16 cellular contexts compared by ENCODE assay signal in genomic region chr14:104698688-104699425, GRCh38. TPM values are rescaled to one million over a fixed set of nuclear protein-coding genes. Genes with fewer than 3 reads are reported as not detected.
DNase-seq lines count a peak whose midpoint lies in the region; ATAC-seq and TF ChIP-seq lines count a peak whose summit lies in the region.
"Had no signal": no experiment of that assay in that cellular context is flagged by ENCODE, and none has a peak within 500 bp of the region (broad histone marks: within the 10 kb centered on the region; RNA-seq: fewer than 3 reads in every experiment).

No MANE protein-coding gene starts in this region.

- TF ChIP-seq CTCF in left ventricle myocardium inferior (IDR thresholded peaks at IDR 0.05; ENCODE audit: borderline replicate concordance) (no peak), vagina (IDR thresholded peaks at IDR 0.05) (no peak)

- H3K36me3 Mint-ChIP-seq in activated CD4-positive, alpha-beta T cell treated with anti-CD3 and anti-CD28 coated beads, Interleukin-2, amount 10 ng/mL, durations not matched to agents 7 days and 5 days (ENCODE audit: low read depth): peaks cover 14% of the 10 kb centered on the region
- H3K36me3 Mint-ChIP-seq in activated CD4-positive, alpha-beta T cell treated with anti-CD3 and anti-CD28 coated beads for 36 hours (ENCODE audit: low read depth): peaks cover 9% of the 10 kb centered on the region

- H3K27ac ChIP-seq in left ventricle myocardium inferior (replicated peaks) (peak overlapping the region; percentile 88), vagina (peak overlapping the region; percentile 62)
- H3K27ac ChIP-seq: hepatocyte, left lung, parathyroid adenoma, PC-9 had no signal

- intact Hi-C loops in activated CD4-positive, alpha-beta T cell treated with anti-CD3 and anti-CD28 coated beads for 36 hours (cut with DNase I, micrococcal nuclease): no loop called here
- intact Hi-C loops in left ventricle myocardium inferior (cut with micrococcal nuclease): loop anchor here (5.0 kb wide), 1 partner anchor 42 kb away; no protein-coding TSS in a partner anchor
- intact Hi-C loops in vagina (cut with DNase I): no loop called here

- H3K4me3 ChIP-seq in left ventricle myocardium inferior (peak overlapping the region; percentile 59), vagina (peak overlapping the region; percentile 20 to 34)
- H3K4me3 ChIP-seq: hepatocyte, left lung, PC-9 had no signal

- no peaks in the 10 kb centered on the region for H3K27me3 ChIP-seq in left ventricle myocardium inferior (ENCODE audit: low read depth)
- no peaks in the 10 kb centered on the region for H3K27me3 ChIP-seq in vagina
- H3K27me3 ChIP-seq: hepatocyte, left lung had no signal

- TF ChIP-seq POLR2A in vagina (IDR thresholded peaks at IDR 0.05): no peak

- H3K27ac Mint-ChIP-seq in activated CD4-positive, alpha-beta T cell treated with anti-CD3 and anti-CD28 coated beads, Interleukin-2, amount 10 ng/mL, durations not matched to agents 7 days and 5 days: peak overlapping the region; percentile 25
- H3K27ac Mint-ChIP-seq in activated CD4-positive, alpha-beta T cell treated with anti-CD3 and anti-CD28 coated beads for 36 hours: no peak overlapping the region
- H3K27ac Mint-ChIP-seq: T-helper 1 cell treated with Interleukin-12 subunit alpha and Interleukin-12 subunit beta and Interleukin-4 antibody, amounts not matched to agents 30 μg/mL and 1 μg/mL, for 36 hours had no signal

- no peaks in the 10 kb centered on the region for H3K9me3 ChIP-seq in left ventricle myocardium inferior (replicated peaks)
- H3K9me3 ChIP-seq in vagina: no peaks in the 10 kb centered on the region
- H3K9me3 ChIP-seq: left lung had no signal

- peaks cover 32% of the 10 kb centered on the region for H3K36me3 ChIP-seq in left ventricle myocardium inferior
- peaks cover 0 to 16% of the 10 kb centered on the region in 2 donors for H3K36me3 ChIP-seq in vagina

- no peaks in the 10 kb centered on the region for H3K27me3 Mint-ChIP-seq in activated CD4-positive, alpha-beta T cell treated with anti-CD3 and anti-CD28 coated beads, Interleukin-2, amount 10 ng/mL, durations not matched to agents 7 days and 5 days
- H3K27me3 Mint-ChIP-seq in activated CD4-positive, alpha-beta T cell treated with anti-CD3 and anti-CD28 coated beads for 36 hours: no peaks in the 10 kb centered on the region

- no peaks in the 10 kb centered on the region for H3K9me3 Mint-ChIP-seq in activated CD4-positive, alpha-beta T cell treated with anti-CD3 and anti-CD28 coated beads, Interleukin-2, amount 10 ng/mL, durations not matched to agents 7 days and 5 days
- H3K9me3 Mint-ChIP-seq in activated CD4-positive, alpha-beta T cell treated with anti-CD3 and anti-CD28 coated beads for 36 hours (ENCODE audit: low read depth): no peaks in the 10 kb centered on the region
- H3K9me3 Mint-ChIP-seq: T-helper 1 cell treated with Interleukin-12 subunit alpha and Interleukin-12 subunit beta and Interleukin-4 antibody, amounts not matched to agents 30 μg/mL and 1 μg/mL, for 36 hours had no signal

- H3K4me1 ChIP-seq in left ventricle myocardium inferior (peaks cover 85% of the 10 kb centered on the region), vagina (peaks cover 62% of the 10 kb centered on the region)
- H3K4me1 ChIP-seq: parathyroid adenoma had no signal

- no peak for DNase-seq in activated CD4-positive, alpha-beta T cell treated with anti-CD3 and anti-CD28 coated beads, Interleukin-2, amount 10 ng/mL, durations not matched to agents 7 days and 5 days
- no peak for DNase-seq in activated CD4-positive, alpha-beta T cell treated with anti-CD3 and anti-CD28 coated beads for 36 hours
- peak; percentile 70 for DNase-seq in left ventricle myocardium inferior
- peak; percentile 53 for DNase-seq in pons (ENCODE audit: low spot score)
- no peak for DNase-seq in vagina (ENCODE audit: extremely low spot score in 2 of 2)
- DNase-seq in retina: no peak
- no peak for DNase-seq in KG1 (lab: John Stamatoyannopoulos, UW)
- DNase-seq: activated CD4-positive, alpha-beta T cell treated with anti-CD3 and anti-CD28 coated beads, Interleukin-2, amount 50 U/mL, for 1 hour; left lung; NCI-H446 treated with DMSO at 0.1 percent for 48 hours; stimulated activated CD4-positive, alpha-beta T cell treated with anti-CD3 and anti-CD28 coated beads, Interleukin-1b, Interleukin-23, amount 100 ng/mL, for 48 hours had no signal

- no peak overlapping the region for H3K4me3 Mint-ChIP-seq in activated CD4-positive, alpha-beta T cell treated with anti-CD3 and anti-CD28 coated beads, Interleukin-2, amount 10 ng/mL, durations not matched to agents 7 days and 5 days
- no peak overlapping the region for H3K4me3 Mint-ChIP-seq in activated CD4-positive, alpha-beta T cell treated with anti-CD3 and anti-CD28 coated beads for 36 hours
- H3K4me3 Mint-ChIP-seq: T-helper 1 cell treated with Interleukin-12 subunit alpha and Interleukin-12 subunit beta and Interleukin-4 antibody, amounts not matched to agents 30 μg/mL and 1 μg/mL, for 36 hours had no signal

- POLR2A ChIA-PET in activated CD4-positive, alpha-beta T cell treated with anti-CD3 and anti-CD28 coated beads, Interleukin-2, amount 10 ng/mL, durations not matched to agents 7 days and 5 days (lab: Charles Lee): no interaction called here
- POLR2A ChIA-PET in activated CD4-positive, alpha-beta T cell treated with anti-CD3 and anti-CD28 coated beads for 36 hours (lab: Charles Lee): no interaction called here

- CTCF ChIA-PET in activated CD4-positive, alpha-beta T cell treated with anti-CD3 and anti-CD28 coated beads, Interleukin-2, amount 10 ng/mL, durations not matched to agents 7 days and 5 days (lab: Charles Lee): no interaction called here
- CTCF ChIA-PET in activated CD4-positive, alpha-beta T cell treated with anti-CD3 and anti-CD28 coated beads for 36 hours (lab: Charles Lee): no interaction called here

- H3K4me1 Mint-ChIP-seq in activated CD4-positive, alpha-beta T cell treated with anti-CD3 and anti-CD28 coated beads, Interleukin-2, amount 10 ng/mL, durations not matched to agents 7 days and 5 days: peaks cover 35% of the 10 kb centered on the region
- H3K4me1 Mint-ChIP-seq in activated CD4-positive, alpha-beta T cell treated with anti-CD3 and anti-CD28 coated beads for 36 hours: peaks cover 21% of the 10 kb centered on the region

- ATAC-seq in activated CD4-positive, alpha-beta T cell treated with anti-CD3 and anti-CD28 coated beads for 36 hours: no peak
- no peak for ATAC-seq in GM18498 (IDR thresholded peaks at IDR 0.05; ENCODE audit: unreplicated experiment)

RNA-seq across cellular contexts. Expression of gene INF2, which starts 9.4 kb away (rescaled TPM):
- total RNA-seq in activated CD4-positive, alpha-beta T cell treated with anti-CD3 and anti-CD28 coated beads, Interleukin-2, amount 10 ng/mL, durations not matched to agents 7 days and 5 days: 100 to 1,000 TPM; 163 to 171 TPM
- total RNA-seq in activated CD4-positive, alpha-beta T cell treated with anti-CD3 and anti-CD28 coated beads for 36 hours: 10 to 100 TPM; 60.8 to 66.0 TPM
- 28.5 TPM for total RNA-seq in left ventricle myocardium inferior
- total RNA-seq in vagina: 49.1 TPM

RNA-seq across cellular contexts. Expression of gene ADSS1, which starts 25.2 kb away (rescaled TPM):
- 1 to 10 TPM in 1 of 2 experiments, under 1 TPM in 1; 0.81 to 1.2 TPM for total RNA-seq in activated CD4-positive, alpha-beta T cell treated with anti-CD3 and anti-CD28 coated beads, Interleukin-2, amount 10 ng/mL, durations not matched to agents 7 days and 5 days
- total RNA-seq in activated CD4-positive, alpha-beta T cell treated with anti-CD3 and anti-CD28 coated beads for 36 hours: 1 to 10 TPM; 2.2 to 3.2 TPM
- total RNA-seq in left ventricle myocardium inferior (218 TPM), vagina (10.3 TPM)

RNA-seq across cellular contexts. Expression of gene SIVA1, which starts 54.1 kb away (rescaled TPM):
- 100 to 1,000 TPM in 1 of 2 experiments, 10 to 100 TPM in 1; 84.7 to 135 TPM for total RNA-seq in activated CD4-positive, alpha-beta T cell treated with anti-CD3 and anti-CD28 coated beads, Interleukin-2, amount 10 ng/mL, durations not matched to agents 7 days and 5 days
- total RNA-seq in activated CD4-positive, alpha-beta T cell treated with anti-CD3 and anti-CD28 coated beads for 36 hours: 10 to 100 TPM; 47.1 to 97.1 TPM
- total RNA-seq in left ventricle myocardium inferior: 55.6 TPM
- 284 TPM for total RNA-seq in vagina

Comparison
In these comparisons a context has a peak if more than half of its experiments do, and no peak if none do; other contexts are left out.
1. DNase-seq: peak in left ventricle myocardium inferior (single experiment) and pons (single experiment); none in activated CD4-positive, alpha-beta T cell treated with anti-CD3 and anti-CD28 coated beads, Interleukin-2, amount 10 ng/mL, durations not matched to agents 7 days and 5 days (single experiment), activated CD4-positive, alpha-beta T cell treated with anti-CD3 and anti-CD28 coated beads for 36 hours (single experiment), vagina (0 of 2), retina (single experiment) and KG1 (single experiment).
2. RNA of gene ADSS1, which starts 25.2 kb away (total RNA-seq): 218 TPM in left ventricle myocardium inferior (single experiment); 10.3 TPM in vagina (single experiment), 2.2 to 3.2 TPM in activated CD4-positive, alpha-beta T cell treated with anti-CD3 and anti-CD28 coated beads for 36 hours and 0.81 to 1.2 TPM in activated CD4-positive, alpha-beta T cell treated with anti-CD3 and anti-CD28 coated beads, Interleukin-2, amount 10 ng/mL, durations not matched to agents 7 days and 5 days; every median in the first group is over 10 times any median in the second.